In genomic region chr9:135718616-135719015, GRCh38 we compare ENCODE assay signal across 13 cellular contexts.
DNase-seq lines count a peak whose midpoint lies in the region; ATAC-seq and TF ChIP-seq lines count a peak whose summit lies in the region.
"Had no signal": no experiment of that assay in that cellular context is flagged by ENCODE, and none has a peak within 500 bp of the region (broad histone marks: within the 10 kb centered on the region; RNA-seq: fewer than 3 reads in every experiment).

No MANE protein-coding gene starts in this region.

- peak overlapping the region; percentile 64 to 94 (median 83) for H3K4me2 ChIP-seq in BLaER1 treated with 17β-estradiol and CSF1 and Interleukin-3, amounts not matched to agents 10 nM and 100 nM

- H3K4me3 ChIP-seq in BLaER1 treated with 17β-estradiol and CSF1 and Interleukin-3, amounts not matched to agents 10 nM and 100 nM, result no peak overlapping the region
- H3K4me3 ChIP-seq in HEK293 (ENCODE audit: low read depth, low read length), result no peak overlapping the region
- H3K4me3 ChIP-seq in RWPE2 (ENCODE audit: severe bottlenecking), result no peak overlapping the region
- H3K4me3 ChIP-seq in tibial artery, result no peak overlapping the region
- H3K4me3 ChIP-seq: Peyer's patch, psoas muscle had no signal

- ATAC-seq in RWPE2 (ENCODE audit: low read depth), result peak; percentile 59; the same call in 2 of the 3 replicates
- ATAC-seq in GM18907 (IDR thresholded peaks at IDR 0.05; ENCODE audit: unreplicated experiment), result no peak

- H3K9me3 ChIP-seq in BLaER1 treated with 17β-estradiol and CSF1 and Interleukin-3, amounts not matched to agents 10 nM and 100 nM (replicated peaks in 1 of 11), result no peaks in the 10 kb centered on the region
- no peaks in the 10 kb centered on the region for H3K9me3 ChIP-seq in HEK293 (ENCODE audit: control insufficient read depth, insufficient read depth, low read depth, low read length)
- no peaks in the 10 kb centered on the region for H3K9me3 ChIP-seq in RWPE2 (ENCODE audit: severe bottlenecking)
- no peaks in the 10 kb centered on the region for H3K9me3 ChIP-seq in tibial artery
- H3K9me3 ChIP-seq: Peyer's patch, psoas muscle had no signal

- CTCF ChIA-PET in HEK293 (lab: Yijun Ruan, JAX), result no interaction called here

- peak overlapping the region in 1 of 11 experiments; percentile 33; a peak in 1 of 22 replicates for H3K27ac ChIP-seq in BLaER1 treated with 17β-estradiol and CSF1 and Interleukin-3, amounts not matched to agents 10 nM and 100 nM
- H3K27ac ChIP-seq in HEK293 (ENCODE audit: extremely low read depth, low read depth, low read length) (no peak overlapping the region), RWPE2 (ENCODE audit: poor library complexity, severe bottlenecking) (no peak overlapping the region), tibial artery (no peak overlapping the region)
- H3K27ac ChIP-seq: Peyer's patch, psoas muscle had no signal

- TF ChIP-seq CTCF in HEK293 (tag by site-specific recombination; IDR thresholded peaks at IDR 0.05) (no peak), RWPE2 (IDR thresholded peaks at IDR 0.05; ENCODE audit: poor library complexity, severe bottlenecking) (no peak), tibial artery (IDR thresholded peaks at IDR 0.05) (no peak)

- peaks cover 57 to 87% (median 77%) of the 10 kb centered on the region in 10 experiments for H3K4me1 ChIP-seq in BLaER1 treated with 17β-estradiol and CSF1 and Interleukin-3, amounts not matched to agents 10 nM and 100 nM
- no peaks in the 10 kb centered on the region for H3K4me1 ChIP-seq in HEK293 (ENCODE audit: control insufficient read depth, insufficient read depth, low read length)
- H3K4me1 ChIP-seq in RWPE2 (ENCODE audit: insufficient read depth, poor library complexity, severe bottlenecking), result no peaks in the 10 kb centered on the region
- peaks cover 0 to 7% (median 2%) of the 10 kb centered on the region in 4 donors for H3K4me1 ChIP-seq in tibial artery
- H3K4me1 ChIP-seq: Peyer's patch, psoas muscle had no signal

- peaks cover 0 to 11% (median 0%) of the 10 kb centered on the region in 11 experiments; a peak in 2 of 22 replicates for H3K27me3 ChIP-seq in BLaER1 treated with 17β-estradiol and CSF1 and Interleukin-3, amounts not matched to agents 10 nM and 100 nM
- H3K27me3 ChIP-seq in RWPE2 (ENCODE audit: insufficient read depth, poor library complexity, severe bottlenecking) (peaks cover 23% of the 10 kb centered on the region), tibial artery (peaks cover 0 to 98% of the 10 kb centered on the region in 2 donors)
- H3K27me3 ChIP-seq: Peyer's patch had no signal

- peaks cover 0 to 27% (median 0%) of the 10 kb centered on the region in 11 experiments; a peak in 4 of 22 replicates for H4K20me1 ChIP-seq in BLaER1 treated with 17β-estradiol and CSF1 and Interleukin-3, amounts not matched to agents 10 nM and 100 nM

- intact Hi-C loops in tibial artery (cut with DNase I; ENCODE audit: low total_unique reads), result no loop called here

- POLR2A ChIA-PET in HEK293 (lab: Yijun Ruan, JAX), result interaction anchor here (0.7 kb wide), 1 partner anchor 11 kb away, joined by 3 read pairs; no protein-coding TSS in a partner anchor

- H3K36me3 ChIP-seq in BLaER1 treated with 17β-estradiol and CSF1 and Interleukin-3, amounts not matched to agents 10 nM and 100 nM, result no peaks in the 10 kb centered on the region
- no peaks in the 10 kb centered on the region for H3K36me3 ChIP-seq in HEK293 (ENCODE audit: control insufficient read depth in 2 of 2, insufficient read depth in 1 of 2, low read length in 2 of 2)
- H3K36me3 ChIP-seq in RWPE2 (ENCODE audit: low read depth), result no peaks in the 10 kb centered on the region
- H3K36me3 ChIP-seq in tibial artery, result no peaks in the 10 kb centered on the region
- H3K36me3 ChIP-seq: Peyer's patch had no signal

- DNase-seq in RWPE2 (ENCODE audit: low spot score), result no peak
- peak; percentile 50 for DNase-seq in iris pigment epithelial cell (ENCODE audit: low read depth)
- DNase-seq in tibial artery, result no peak
- DNase-seq in T-helper 1 cell, result no peak
- DNase-seq in NCI-H774 (lab: John Stamatoyannopoulos, UW), result no peak
- DNase-seq: mesenchymal stem cell, NCI-H1930, Peyer's patch, psoas muscle, trophoblast cell had no signal

- H3K9ac ChIP-seq in BLaER1 treated with 17β-estradiol and CSF1 and Interleukin-3, amounts not matched to agents 10 nM and 100 nM, result no peak overlapping the region

TF ChIP-seq in HEK293, 187 proteins besides CTCF, POLR2A, EP300 and RAD21:
- no peak for TF ChIP-seq ZNF2 (tag by site-specific recombination; IDR thresholded peaks at IDR 0.05)
- TF ChIP-seq ZFHX2 (tag by site-specific recombination; conservative IDR thresholded peaks at IDR 0.05), result peak; percentile 77
- TF ChIP-seq ZBTB6 (tag by site-specific recombination; IDR thresholded peaks at IDR 0.05), result peak; percentile 63; the same call in 1 of the 2 replicates
- TF ChIP-seq SP2 (tag by site-specific recombination; IDR thresholded peaks at IDR 0.05), result peak; percentile 14; the same call in 1 of the 2 replicates
- TF ChIP-seq EGR2 (tag by site-specific recombination; IDR thresholded peaks at IDR 0.05; ENCODE audit: low read depth), result peak; percentile 56; the same call in 1 of the 2 replicates
- TF ChIP-seq ZNF138 (tag by site-specific recombination; IDR thresholded peaks at IDR 0.05; ENCODE audit: borderline replicate concordance), result no peak
